Comparison of ENCODE assay signal across 8 cellular contexts in genomic region chr19:36014029-36014924, GRCh38. TPM values are rescaled to one million over a fixed set of nuclear protein-coding genes. Genes with fewer than 3 reads are reported as not detected.
DNase-seq lines count a peak whose midpoint lies in the region; ATAC-seq and TF ChIP-seq lines count a peak whose summit lies in the region.

TSS of gene ALKBH6 (minus strand) at chr19:36014213. CDS start at chr19:36013397, 816 bp downstream.

- H3K9me3 ChIP-seq in SK-N-SH (no peaks in the 10 kb centered on the region), suprapubic skin (no peaks in the 10 kb centered on the region)

- ATAC-seq in HG02571 (IDR thresholded peaks at IDR 0.05; ENCODE audit: unreplicated experiment), result peak; percentile 91

- peak within 1 kb of the TSS; percentile 78 for H3K9ac ChIP-seq in SK-N-SH

- TF ChIP-seq EP300 in SK-N-SH (IDR thresholded peaks at IDR 0.05; ENCODE audit: borderline replicate concordance in 1 of 2, low read depth in 1 of 2, low read length in 1 of 2) (no peak), suprapubic skin (IDR thresholded peaks at IDR 0.05) (no peak)

- peak within 1 kb of the TSS; percentile 71 for H2AFZ ChIP-seq in SK-N-SH (ENCODE audit: low read depth)

- no peaks in the 10 kb centered on the region for H3F3A ChIP-seq in SK-N-SH (replicated peaks; ENCODE audit: insufficient read depth)

- under 1% methylated on average over 34 of the region's 42 CpGs for WGBS in SK-N-SH (ENCODE audit: low lambda C conversion rate)
- under 1% methylated on average over 32 of the region's 42 CpGs for WGBS in suprapubic skin

- no peak for TF ChIP-seq POLR2A in suprapubic skin (IDR thresholded peaks at IDR 0.05)

- H3K27me3 ChIP-seq in SK-N-SH (ENCODE audit: insufficient read depth) (no peaks in the 10 kb centered on the region), suprapubic skin (no peaks in the 10 kb centered on the region)

- H4K20me1 ChIP-seq in SK-N-SH (ENCODE audit: insufficient read depth), result no peaks in the 10 kb centered on the region

- POLR2A ChIA-PET in SK-N-SH (lab: Yijun Ruan, JAX), result interaction anchor here (0.8 to 1.4 kb wide), 4 partner anchors 18 to 114 kb away, joined by 4 to 6 read pairs (median 4); partner anchors contain the start of genes NFKBID, THAP8 and WDR62

- no peaks in the 10 kb centered on the region for H3K9me2 ChIP-seq in SK-N-SH

- TF ChIP-seq RAD21 in SK-N-SH (IDR thresholded peaks at IDR 0.05; ENCODE audit: low read length), result no peak

- H3K4me2 ChIP-seq in SK-N-SH, result peak within 1 kb of the TSS; percentile 92

- H3K36me3 ChIP-seq in SK-N-SH (replicated peaks in 1 of 2; ENCODE audit: control insufficient read depth in 1 of 2, insufficient read depth in 2 of 2, low read length in 1 of 2), result peaks cover 0 to 24% of the 10 kb centered on the region in 2 experiments
- peaks cover 9% of the 10 kb centered on the region for H3K36me3 ChIP-seq in suprapubic skin

- CTCF ChIA-PET in SK-N-SH (lab: Yijun Ruan, JAX), result interaction anchor here (0.8 to 1.5 kb wide), 3 partner anchors 16 to 77 kb away, joined by 3 read pairs; no protein-coding TSS in a partner anchor

- DNase-seq in GM04504 (ENCODE audit: low read depth), result peak; percentile 97
- peak; percentile 98 for DNase-seq in NCI-H1048 (lab: John Stamatoyannopoulos, UW)
- DNase-seq in SK-N-SH, result peak; percentile 98
- DNase-seq in activated naive CD4-positive, alpha-beta T cell treated with anti-CD3 and anti-CD28 coated beads, Interleukin-2, amount 50 U/mL, for 16 hours, result peak; percentile 100
- DNase-seq in globus pallidus (ENCODE audit: low spot score), result peak; percentile 99
- peak; percentile 62 to 100 (median 98) for DNase-seq in nucleus accumbens (lab: John Stamatoyannopoulos, UW)
- DNase-seq in suprapubic skin (ENCODE audit: low spot score in 2 of 2), result peak; percentile 100

- TF ChIP-seq CTCF in SK-N-SH (IDR thresholded peaks at IDR 0.05) (no peak), suprapubic skin (IDR thresholded peaks at IDR 0.05) (no peak)

- H3K4me3 ChIP-seq in SK-N-SH (ENCODE audit: low read depth in 2 of 2, low read length in 1 of 2) (peak within 1 kb of the TSS; percentile 70 to 80), suprapubic skin (peak within 1 kb of the TSS; percentile 64)

- H3K27ac ChIP-seq in SK-N-SH (ENCODE audit: low read depth in 2 of 2, low read length in 1 of 2), result peak within 1 kb of the TSS; percentile 20 to 58; a peak in 2 of 4 replicates
- H3K27ac ChIP-seq in suprapubic skin, result peak within 1 kb of the TSS; percentile 72

- peaks cover 8% of the 10 kb centered on the region; the same call in 1 of the 2 replicates for H3K79me2 ChIP-seq in SK-N-SH (ENCODE audit: insufficient read depth)

- H3K4me1 ChIP-seq in SK-N-SH (ENCODE audit: control insufficient read depth in 1 of 2, insufficient read depth in 2 of 2, low read depth in 1 of 2, low read length in 1 of 2) (peaks cover 5 to 21% of the 10 kb centered on the region in 2 experiments; a peak in 2 of 4 replicates), suprapubic skin (peaks cover 23% of the 10 kb centered on the region)

TF ChIP-seq in SK-N-SH, 30 proteins besides CTCF, POLR2A, EP300 and RAD21:
- TF ChIP-seq SIN3A (IDR thresholded peaks at IDR 0.05; ENCODE audit: borderline replicate concordance, low read depth, low read length), result peak; percentile 92; the same call in 1 of the 2 replicates
- TF ChIP-seq POLR2AphosphoS5 (IDR thresholded peaks at IDR 0.05; ENCODE audit: low read depth, low read length), result peak; percentile 45
- TF ChIP-seq PBX3 (IDR thresholded peaks at IDR 0.05), result peak; percentile 57
- 0 out of 2 replicates have a peak, but pooled peaks have one; percentile 14 for TF ChIP-seq RFX5 (IDR thresholded peaks at IDR 0.05; ENCODE audit: low read length)
- TF ChIP-seq ZBTB33 (IDR thresholded peaks at IDR 0.05; ENCODE audit: borderline replicate concordance, low read depth), result no peak
- TF ChIP-seq SMC3 (IDR thresholded peaks at IDR 0.05; ENCODE audit: low read depth, low read length), result no peak
- peak; percentile 75 for TF ChIP-seq REST (IDR thresholded peaks at IDR 0.05; ENCODE audit: low read depth, low read length)
- TF ChIP-seq MXI1 (IDR thresholded peaks at IDR 0.05; ENCODE audit: low read depth, low read length), result peak; percentile 97
- peak; percentile 86; the same call in 1 of the 2 replicates for TF ChIP-seq ELF1 (IDR thresholded peaks at IDR 0.05)
- TF ChIP-seq MAX (IDR thresholded peaks at IDR 0.05; ENCODE audit: low read depth), result peak; percentile 69
- no peak for TF ChIP-seq TCF12 (IDR thresholded peaks at IDR 0.05)
- no peak for TF ChIP-seq NFIC (IDR thresholded peaks at IDR 0.05; ENCODE audit: borderline replicate concordance)
- TF ChIP-seq TAF1 (IDR thresholded peaks at IDR 0.05; ENCODE audit: borderline replicate concordance, low read depth, low read length), result peak; percentile 49; the same call in 1 of the 2 replicates
- TF ChIP-seq YY1 (IDR thresholded peaks at IDR 0.05; ENCODE audit: low read depth), result peak; percentile 9; the same call in 1 of the 2 replicates
- TF ChIP-seq GABPA (IDR thresholded peaks at IDR 0.05; ENCODE audit: low read depth), result peak; percentile 58; the same call in 1 of the 2 replicates
- TF ChIP-seq RCOR1 (IDR thresholded peaks at IDR 0.05; ENCODE audit: low read length), result no peak
- TF ChIP-seq IRF3 (IDR thresholded peaks at IDR 0.05; ENCODE audit: low read depth, low read length), result peak; percentile 85
- TF ChIP-seq CHD2 (IDR thresholded peaks at IDR 0.05; ENCODE audit: low read length, partially characterized antibody), result peak; percentile 97

RNA-seq across cellular contexts. Expression of gene ALKBH6, which starts in this region (rescaled TPM):
- polyA plus RNA-seq in SK-N-SH (2012; rRNA removed), result 29.9 and 30.7 TPM in 2 replicates
- polyA plus RNA-seq in SK-N-SH (2012; cell fraction: cytosol; rRNA removed), result 19.8 and 21.2 TPM in 2 replicates
- polyA plus RNA-seq in SK-N-SH (2012; cell fraction: nucleus; rRNA removed), result 133 and 254 TPM in 2 replicates
- 10 to 100 TPM; 21.1 to 33.2 (median 24.9) TPM for total RNA-seq in suprapubic skin

Comparison
In these comparisons a context has a peak if more than half of its experiments do, and no peak if none do; other contexts are left out.
1. Peak in every context shown above with its lines: DNase-seq, ATAC-seq, H3K4me3 ChIP-seq and H3K27ac ChIP-seq.